1 cellular context compared by ENCODE assay signal in genomic region chr5:31469886-31470285, GRCh38.
TF ChIP-seq lines count a peak whose summit lies in the region.

No MANE protein-coding gene starts in this region.

TF ChIP-seq in HepG2, 621 proteins besides CTCF, POLR2A, EP300 and RAD21 (continued from another document):
- TF ChIP-seq PAXIP1 (CRISPR knock-in tag; conservative IDR thresholded peaks at IDR 0.05), result no peak
- TF ChIP-seq ZNF883 (CRISPR knock-in tag; IDR thresholded peaks at IDR 0.05; ENCODE audit: not compliant biosample characterization), result no peak
- TF ChIP-seq ZNF326 (CRISPR knock-in tag; IDR thresholded peaks at IDR 0.05; ENCODE audit: borderline replicate concordance), result no peak
